Comparison of ENCODE assay signal across 1 cellular context in the genomic region with DNA sequence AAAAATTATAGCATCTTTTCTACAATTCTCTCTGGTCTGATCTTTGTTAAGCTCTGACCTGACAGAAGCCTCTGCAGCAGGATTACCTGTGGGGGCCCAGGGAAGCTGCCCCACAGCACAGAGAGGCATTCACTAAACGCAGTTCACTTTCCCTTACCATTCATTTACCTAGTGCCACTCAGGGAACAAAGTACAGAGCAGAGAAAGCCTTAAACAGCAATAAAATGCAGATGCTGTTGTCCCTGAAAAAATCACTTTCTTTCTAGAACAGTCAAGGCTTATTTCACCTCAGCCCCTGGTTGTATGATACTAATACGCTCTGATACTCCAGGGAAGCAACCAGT.
A peak's percentile ranks its signal among the peaks of the same experiment; 100 is the strongest.
TF ChIP-seq lines count a peak whose summit lies in the region.

No MANE protein-coding gene starts in this region.

TF ChIP-seq in HepG2, 621 proteins besides CTCF, POLR2A, EP300 and RAD21 (continues in another document):
- TF ChIP-seq PATZ1 (CRISPR knock-in tag; IDR thresholded peaks at IDR 0.05), result peak; percentile 98
- TF ChIP-seq AHDC1 (CRISPR knock-in tag; IDR thresholded peaks at IDR 0.05; ENCODE audit: borderline replicate concordance), result peak; percentile 50; the same call in 1 of the 2 replicates
- TF ChIP-seq ZNF331 (CRISPR knock-in tag; IDR thresholded peaks at IDR 0.05), result 0 out of 2 replicates have a peak, but pooled peaks have one; percentile 11
- TF ChIP-seq, protein P1, sequence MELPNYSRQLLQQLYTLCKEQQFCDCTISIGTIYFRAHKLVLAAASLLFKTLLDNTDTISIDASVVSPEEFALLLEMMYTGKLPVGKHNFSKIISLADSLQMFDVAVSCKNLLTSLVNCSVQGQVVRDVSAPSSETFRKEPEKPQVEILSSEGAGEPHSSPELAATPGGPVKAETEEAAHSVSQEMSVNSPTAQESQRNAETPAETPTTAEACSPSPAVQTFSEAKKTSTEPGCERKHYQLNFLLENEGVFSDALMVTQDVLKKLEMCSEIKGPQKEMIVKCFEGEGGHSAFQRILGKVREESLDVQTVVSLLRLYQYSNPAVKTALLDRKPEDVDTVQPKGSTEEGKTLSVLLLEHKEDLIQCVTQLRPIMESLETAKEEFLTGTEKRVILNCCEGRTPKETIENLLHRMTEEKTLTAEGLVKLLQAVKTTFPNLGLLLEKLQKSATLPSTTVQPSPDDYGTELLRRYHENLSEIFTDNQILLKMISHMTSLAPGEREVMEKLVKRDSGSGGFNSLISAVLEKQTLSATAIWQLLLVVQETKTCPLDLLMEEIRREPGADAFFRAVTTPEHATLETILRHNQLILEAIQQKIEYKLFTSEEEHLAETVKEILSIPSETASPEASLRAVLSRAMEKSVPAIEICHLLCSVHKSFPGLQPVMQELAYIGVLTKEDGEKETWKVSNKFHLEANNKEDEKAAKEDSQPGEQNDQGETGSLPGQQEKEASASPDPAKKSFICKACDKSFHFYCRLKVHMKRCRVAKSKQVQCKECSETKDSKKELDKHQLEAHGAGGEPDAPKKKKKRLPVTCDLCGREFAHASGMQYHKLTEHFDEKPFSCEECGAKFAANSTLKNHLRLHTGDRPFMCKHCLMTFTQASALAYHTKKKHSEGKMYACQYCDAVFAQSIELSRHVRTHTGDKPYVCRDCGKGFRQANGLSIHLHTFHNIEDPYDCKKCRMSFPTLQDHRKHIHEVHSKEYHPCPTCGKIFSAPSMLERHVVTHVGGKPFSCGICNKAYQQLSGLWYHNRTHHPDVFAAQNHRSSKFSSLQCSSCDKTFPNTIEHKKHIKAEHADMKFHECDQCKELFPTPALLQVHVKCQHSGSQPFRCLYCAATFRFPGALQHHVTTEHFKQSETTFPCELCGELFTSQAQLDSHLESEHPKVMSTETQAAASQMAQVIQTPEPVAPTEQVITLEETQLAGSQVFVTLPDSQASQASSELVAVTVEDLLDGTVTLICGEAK (IDR thresholded peaks at IDR 0.05), result no peak
- TF ChIP-seq, protein P1 (CRISPR knock-in tag; IDR thresholded peaks at IDR 0.05), result no peak
- TF ChIP-seq, protein P2, sequence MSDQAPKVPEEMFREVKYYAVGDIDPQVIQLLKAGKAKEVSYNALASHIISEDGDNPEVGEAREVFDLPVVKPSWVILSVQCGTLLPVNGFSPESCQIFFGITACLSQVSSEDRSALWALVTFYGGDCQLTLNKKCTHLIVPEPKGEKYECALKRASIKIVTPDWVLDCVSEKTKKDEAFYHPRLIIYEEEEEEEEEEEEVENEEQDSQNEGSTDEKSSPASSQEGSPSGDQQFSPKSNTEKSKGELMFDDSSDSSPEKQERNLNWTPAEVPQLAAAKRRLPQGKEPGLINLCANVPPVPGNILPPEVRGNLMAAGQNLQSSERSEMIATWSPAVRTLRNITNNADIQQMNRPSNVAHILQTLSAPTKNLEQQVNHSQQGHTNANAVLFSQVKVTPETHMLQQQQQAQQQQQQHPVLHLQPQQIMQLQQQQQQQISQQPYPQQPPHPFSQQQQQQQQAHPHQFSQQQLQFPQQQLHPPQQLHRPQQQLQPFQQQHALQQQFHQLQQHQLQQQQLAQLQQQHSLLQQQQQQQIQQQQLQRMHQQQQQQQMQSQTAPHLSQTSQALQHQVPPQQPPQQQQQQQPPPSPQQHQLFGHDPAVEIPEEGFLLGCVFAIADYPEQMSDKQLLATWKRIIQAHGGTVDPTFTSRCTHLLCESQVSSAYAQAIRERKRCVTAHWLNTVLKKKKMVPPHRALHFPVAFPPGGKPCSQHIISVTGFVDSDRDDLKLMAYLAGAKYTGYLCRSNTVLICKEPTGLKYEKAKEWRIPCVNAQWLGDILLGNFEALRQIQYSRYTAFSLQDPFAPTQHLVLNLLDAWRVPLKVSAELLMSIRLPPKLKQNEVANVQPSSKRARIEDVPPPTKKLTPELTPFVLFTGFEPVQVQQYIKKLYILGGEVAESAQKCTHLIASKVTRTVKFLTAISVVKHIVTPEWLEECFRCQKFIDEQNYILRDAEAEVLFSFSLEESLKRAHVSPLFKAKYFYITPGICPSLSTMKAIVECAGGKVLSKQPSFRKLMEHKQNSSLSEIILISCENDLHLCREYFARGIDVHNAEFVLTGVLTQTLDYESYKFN (CRISPR knock-in tag; conservative IDR thresholded peaks at IDR 0.05), result peak; percentile 38; the same call in 1 of the 2 replicates
- TF ChIP-seq EEA1 (CRISPR knock-in tag; IDR thresholded peaks at IDR 0.05; ENCODE audit: borderline replicate concordance), result no peak
- TF ChIP-seq SALL1 (CRISPR knock-in tag; IDR thresholded peaks at IDR 0.05), result 0 out of 2 replicates have a peak, but pooled peaks have one; percentile 17
- TF ChIP-seq ZNF780A (CRISPR knock-in tag; IDR thresholded peaks at IDR 0.05), result no peak
- 0 out of 2 replicates have a peak, but pooled peaks have one; percentile 24 for TF ChIP-seq PHF21A (CRISPR knock-in tag; IDR thresholded peaks at IDR 0.05)
- TF ChIP-seq SATB2 (CRISPR knock-in tag; IDR thresholded peaks at IDR 0.05), result no peak
- no peak for TF ChIP-seq ZNF30 (CRISPR knock-in tag; IDR thresholded peaks at IDR 0.05)
- 0 out of 2 replicates have a peak, but pooled peaks have one; percentile 48 for TF ChIP-seq ZNF292 (CRISPR knock-in tag; IDR thresholded peaks at IDR 0.05; ENCODE audit: borderline replicate concordance, low read depth)
- TF ChIP-seq, protein P3, sequence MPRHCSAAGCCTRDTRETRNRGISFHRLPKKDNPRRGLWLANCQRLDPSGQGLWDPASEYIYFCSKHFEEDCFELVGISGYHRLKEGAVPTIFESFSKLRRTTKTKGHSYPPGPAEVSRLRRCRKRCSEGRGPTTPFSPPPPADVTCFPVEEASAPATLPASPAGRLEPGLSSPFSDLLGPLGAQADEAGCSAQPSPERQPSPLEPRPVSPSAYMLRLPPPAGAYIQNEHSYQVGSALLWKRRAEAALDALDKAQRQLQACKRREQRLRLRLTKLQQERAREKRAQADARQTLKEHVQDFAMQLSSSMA (CRISPR knock-in tag; IDR thresholded peaks at IDR 0.05), result no peak
- no peak for TF ChIP-seq ZNF432 (CRISPR knock-in tag; IDR thresholded peaks at IDR 0.05; ENCODE audit: borderline replicate concordance)
- no peak for TF ChIP-seq SOX6 (IDR thresholded peaks at IDR 0.05)
- peak; percentile 39; the same call in 1 of the 2 replicates for TF ChIP-seq SOX6 (CRISPR knock-in tag; IDR thresholded peaks at IDR 0.05)
- 0 out of 2 replicates have a peak, but pooled peaks have one; percentile 49 for TF ChIP-seq ZBTB7B (CRISPR knock-in tag; IDR thresholded peaks at IDR 0.05)
- 0 out of 2 replicates have a peak, but pooled peaks have one; percentile 16 for TF ChIP-seq ELF3 (CRISPR knock-in tag; IDR thresholded peaks at IDR 0.05)
- TF ChIP-seq HNF4G (IDR thresholded peaks at IDR 0.05; ENCODE audit: borderline replicate concordance, low read depth, low read length), result peak; percentile 50; the same call in 1 of the 2 replicates
- TF ChIP-seq HNF4G (CRISPR knock-in tag; IDR thresholded peaks at IDR 0.05; ENCODE audit: borderline replicate concordance, low read depth), result no peak
- TF ChIP-seq HOXA5 (CRISPR knock-in tag; IDR thresholded peaks at IDR 0.05), result no peak
- TF ChIP-seq ARID5B (CRISPR knock-in tag; IDR thresholded peaks at IDR 0.05), result peak; percentile 49
- TF ChIP-seq GFI1 (CRISPR knock-in tag; IDR thresholded peaks at IDR 0.05; ENCODE audit: borderline replicate concordance), result 0 out of 2 replicates have a peak, but pooled peaks have one; percentile 32
